19 cellular contexts compared by ENCODE assay signal in genomic region chr22:36594569-36594968, GRCh38.
A peak's percentile ranks its signal among the peaks of the same experiment; 100 is the strongest.
DNase-seq lines count a peak whose midpoint lies in the region; ATAC-seq, FAIRE-seq and TF ChIP-seq lines count a peak whose summit lies in the region.
"Had no signal": no experiment of that assay in that cellular context is flagged by ENCODE, and none has a peak within 500 bp of the region (broad histone marks: within the 10 kb centered on the region; RNA-seq: fewer than 3 reads in every experiment).

No MANE protein-coding gene starts in this region.

- peak overlapping the region; percentile 77 for H4K91ac ChIP-seq in neuronal stem cell (ENCODE audit: low read depth, low read length, poor library complexity)

- no peak overlapping the region for H2BK12ac ChIP-seq in neuronal stem cell (ENCODE audit: low read length)

- ATAC-seq in HepG2 (no peak), right lobe of liver (no peak), HG02981 (IDR thresholded peaks at IDR 0.05; ENCODE audit: unreplicated experiment) (no peak), HG02938 (IDR thresholded peaks at IDR 0.05; ENCODE audit: unreplicated experiment) (no peak)
- ATAC-seq: HCT116 had no signal

- TF ChIP-seq CTCF in HepG2 (CRISPR knock-in tag; IDR thresholded peaks at IDR 0.05) (no peak), right lobe of liver (IDR thresholded peaks at IDR 0.05) (no peak), bronchial epithelial cell (IDR thresholded peaks at IDR 0.05; ENCODE audit: insufficient read depth, low read length, severe bottlenecking) (no peak)

- no peak overlapping the region for H2AFZ ChIP-seq in HepG2 (ENCODE audit: low read length)
- H2AFZ ChIP-seq in neuronal stem cell (ENCODE audit: low read length) = no peak overlapping the region

- peak overlapping the region; percentile 22 for H3K18ac ChIP-seq in neuronal stem cell (ENCODE audit: low read length)

- no peaks in the 10 kb centered on the region for H3K36me3 ChIP-seq in HepG2 (replicated peaks in 1 of 2; ENCODE audit: control insufficient read depth in 1 of 2, insufficient read depth in 2 of 2, low read length in 2 of 2)
- H3K36me3 ChIP-seq in right lobe of liver = no peaks in the 10 kb centered on the region
- no peaks in the 10 kb centered on the region for H3K36me3 ChIP-seq in bronchial epithelial cell (ENCODE audit: control insufficient read depth, insufficient read depth, low read length)
- H3K36me3 ChIP-seq in neuronal stem cell (replicated peaks in 1 of 2; ENCODE audit: control insufficient read depth in 2 of 2, insufficient read depth in 2 of 2, low read length in 2 of 2) = no peaks in the 10 kb centered on the region
- H3K36me3 ChIP-seq: BLaER1 had no signal

- TF ChIP-seq RAD21 in HepG2 (CRISPR knock-in tag; IDR thresholded peaks at IDR 0.05) = no peak

- H3K27me3 ChIP-seq in HepG2 (ENCODE audit: control insufficient read depth in 1 of 2, insufficient read depth in 2 of 2, low read length in 2 of 2) = peaks cover 9 to 67% of the 10 kb centered on the region in 2 experiments; a peak in 4 of 5 replicates
- no peaks in the 10 kb centered on the region for H3K27me3 ChIP-seq in right lobe of liver
- H3K27me3 ChIP-seq in bronchial epithelial cell (ENCODE audit: control insufficient read depth, insufficient read depth, low read length) = peaks cover 4% of the 10 kb centered on the region
- H3K27me3 ChIP-seq in neuronal stem cell (ENCODE audit: control insufficient read depth in 3 of 3, insufficient read depth in 3 of 3, low read depth in 1 of 3, low read length in 3 of 3) = peaks cover 0 to 46% (median 0%) of the 10 kb centered on the region in 3 experiments
- H3K27me3 ChIP-seq: BLaER1 had no signal

- WGBS in HepG2 (ENCODE audit: low lambda C conversion rate) = 5% methylated on average over 7 of the region's 7 CpGs
- 71% methylated on average over 7 of the region's 7 CpGs for WGBS in right lobe of liver (ENCODE audit: insufficient coverage, low coverage, low lambda C conversion rate, missing lambda C conversion rate)
- no CpG with 5 or more reads among the region's 7 CpGs for WGBS in neuronal stem cell (ENCODE audit: extremely low coverage in 2 of 2, insufficient read length in 2 of 2, insufficient replicate concordance in 1 of 2), 2 donors

- BruUV-seq in HepG2 (replicated peaks; lab: Mats Ljungman, UMichigan) = no TSS peak

- no peak overlapping the region for H2BK5ac ChIP-seq in neuronal stem cell (ENCODE audit: low read length)

- no peak overlapping the region for H3K4me3 ChIP-seq in HepG2 (replicated peaks in 1 of 3; ENCODE audit: insufficient read depth in 1 of 3, low read depth in 2 of 3, low read length in 3 of 3)
- no peak overlapping the region for H3K4me3 ChIP-seq in right lobe of liver
- no peak overlapping the region for H3K4me3 ChIP-seq in bronchial epithelial cell (ENCODE audit: low read depth, low read length)
- H3K4me3 ChIP-seq in neuronal stem cell (ENCODE audit: low read length in 2 of 2) = peak overlapping the region in 1 of 2 donors; percentile 59
- H3K4me3 ChIP-seq: BLaER1 had no signal

- H3K4me1 ChIP-seq in HepG2 (ENCODE audit: insufficient read depth, low read length) (no peaks in the 10 kb centered on the region), right lobe of liver (no peaks in the 10 kb centered on the region), neuronal stem cell (ENCODE audit: control insufficient read depth in 2 of 2, insufficient read depth in 1 of 2, low read depth in 1 of 2, low read length in 2 of 2) (peaks cover 0 to 7% of the 10 kb centered on the region in 2 donors)
- H3K4me1 ChIP-seq: BLaER1, Caco-2 had no signal

- no peak for FAIRE-seq in HepG2 (lab: Jason Lieb, UNC)
- peak; percentile 99 for FAIRE-seq in bronchial epithelial cell (lab: Jason Lieb, UNC)
- FAIRE-seq: GM19239, H54 had no signal

- no peak overlapping the region for H2AK5ac ChIP-seq in neuronal stem cell (ENCODE audit: low read depth, low read length)

- TF ChIP-seq POLR2A in HepG2 (IDR thresholded peaks at IDR 0.05; ENCODE audit: insufficient read depth in 1 of 2, low read depth in 2 of 2, low read length in 2 of 2) = no peak
- no peak for TF ChIP-seq POLR2A in right lobe of liver (IDR thresholded peaks at IDR 0.05)

- H2BK15ac ChIP-seq in neuronal stem cell (ENCODE audit: low read length) = no peak overlapping the region

- POLR2A ChIA-PET in HepG2 (lab: Yijun Ruan, JAX) = no interaction called here

- H3K9ac ChIP-seq in HepG2 (ENCODE audit: insufficient read depth, low read depth, low read length) (no peak overlapping the region), neuronal stem cell (ENCODE audit: low read depth, low read length, poor library complexity) (peak overlapping the region; percentile 13)
- H3K9ac ChIP-seq: BLaER1 had no signal

- H3K79me1 ChIP-seq in neuronal stem cell (ENCODE audit: low read depth, low read length) = peaks cover 1% of the 10 kb centered on the region

- H3K79me2 ChIP-seq in HepG2 (ENCODE audit: insufficient read depth, low read length) = no peaks in the 10 kb centered on the region

- peak overlapping the region; percentile 59 for H3K14ac ChIP-seq in neuronal stem cell (ENCODE audit: low read length)

- peak overlapping the region; percentile 16 for H3K23ac ChIP-seq in neuronal stem cell (ENCODE audit: low read depth, low read length, poor library complexity)

- CTCF ChIA-PET in HepG2 (lab: Yijun Ruan, JAX; ENCODE audit: low intra/inter-chr PET ratio, low total read pairs) = no interaction called here

- H3K27ac ChIP-seq in HepG2 (ENCODE audit: extremely low read length, insufficient read depth, low read length) (no peak overlapping the region), right lobe of liver (no peak overlapping the region), neuronal stem cell (replicated peaks; ENCODE audit: low read length) (no peak overlapping the region)
- H3K27ac ChIP-seq: BLaER1, HL-60 had no signal

- no peaks in the 10 kb centered on the region for H4K20me1 ChIP-seq in HepG2 (ENCODE audit: insufficient read depth, low read length)
- H4K20me1 ChIP-seq: BLaER1 had no signal

- intact Hi-C loops in HepG2 (cut with micrococcal nuclease; ENCODE audit: unreplicated experiment) = no loop called here
- intact Hi-C loops in right lobe of liver (cut with DNase I) = no loop called here

- H3K9me3 ChIP-seq in HepG2 (ENCODE audit: low read length) (no peaks in the 10 kb centered on the region), right lobe of liver (no peaks in the 10 kb centered on the region), neuronal stem cell (replicated peaks in 1 of 2; ENCODE audit: control insufficient read depth in 2 of 2, insufficient read depth in 1 of 2, low read depth in 1 of 2, low read length in 2 of 2) (no peaks in the 10 kb centered on the region)
- H3K9me3 ChIP-seq: BLaER1, Caco-2 had no signal

- H2BK120ac ChIP-seq in neuronal stem cell (ENCODE audit: low read depth, low read length) = peak overlapping the region; percentile 2

- in situ Hi-C loops in HepG2 (cut with HindIII; ENCODE audit: extremely low pct_ligation_motif_present, low pct_unique_long_range_greater_than_20kb) = no loop called here

- H3K4me2 ChIP-seq in HepG2 (ENCODE audit: low read depth, low read length) = no peak overlapping the region
- H3K4me2 ChIP-seq in neuronal stem cell (ENCODE audit: insufficient read depth, low read length, poor library complexity, severe bottlenecking) = no peak overlapping the region
- H3K4me2 ChIP-seq: BLaER1 had no signal

- no peak overlapping the region for H3K4ac ChIP-seq in neuronal stem cell (ENCODE audit: low read length)

- DNase-seq in HepG2 (ENCODE audit: low spot score) (no peak), right lobe of liver (no peak), bronchial epithelial cell (ENCODE audit: low read depth) (no peak), neuronal stem cell (ENCODE audit: low spot score) (no peak), superior temporal gyrus (ENCODE audit: extremely low spot score) (no peak)
- no peak for DNase-seq in activated CD4-positive, alpha-beta T cell treated with anti-CD3 and anti-CD28 coated beads for 4 hours
- DNase-seq: 8988T; AML-193; Caco-2; CD8-positive, alpha-beta memory T cell; DND-41; GDM1 had no signal

- TF ChIP-seq EP300 in HepG2 (IDR thresholded peaks at IDR 0.05; ENCODE audit: low read depth in 2 of 2, low read length in 2 of 2) = no peak
- no peak for TF ChIP-seq EP300 in HepG2 (CRISPR knock-in tag; IDR thresholded peaks at IDR 0.05; ENCODE audit: borderline replicate concordance)

- peak overlapping the region; percentile 92 for H4K8ac ChIP-seq in neuronal stem cell (ENCODE audit: low read depth, low read length)

TF ChIP-seq in HepG2, 621 proteins besides CTCF, POLR2A, EP300 and RAD21:
- TF ChIP-seq IKZF1 (IDR thresholded peaks at IDR 0.05) = peak; percentile 33; the same call in 1 of the 2 replicates
- no peak for TF ChIP-seq HIVEP1 (CRISPR knock-in tag; IDR thresholded peaks at IDR 0.05)
- peak; percentile 86 for TF ChIP-seq MNT (IDR thresholded peaks at IDR 0.05)
